Comparison of ENCODE assay signal across 8 cellular contexts in the genomic region with DNA sequence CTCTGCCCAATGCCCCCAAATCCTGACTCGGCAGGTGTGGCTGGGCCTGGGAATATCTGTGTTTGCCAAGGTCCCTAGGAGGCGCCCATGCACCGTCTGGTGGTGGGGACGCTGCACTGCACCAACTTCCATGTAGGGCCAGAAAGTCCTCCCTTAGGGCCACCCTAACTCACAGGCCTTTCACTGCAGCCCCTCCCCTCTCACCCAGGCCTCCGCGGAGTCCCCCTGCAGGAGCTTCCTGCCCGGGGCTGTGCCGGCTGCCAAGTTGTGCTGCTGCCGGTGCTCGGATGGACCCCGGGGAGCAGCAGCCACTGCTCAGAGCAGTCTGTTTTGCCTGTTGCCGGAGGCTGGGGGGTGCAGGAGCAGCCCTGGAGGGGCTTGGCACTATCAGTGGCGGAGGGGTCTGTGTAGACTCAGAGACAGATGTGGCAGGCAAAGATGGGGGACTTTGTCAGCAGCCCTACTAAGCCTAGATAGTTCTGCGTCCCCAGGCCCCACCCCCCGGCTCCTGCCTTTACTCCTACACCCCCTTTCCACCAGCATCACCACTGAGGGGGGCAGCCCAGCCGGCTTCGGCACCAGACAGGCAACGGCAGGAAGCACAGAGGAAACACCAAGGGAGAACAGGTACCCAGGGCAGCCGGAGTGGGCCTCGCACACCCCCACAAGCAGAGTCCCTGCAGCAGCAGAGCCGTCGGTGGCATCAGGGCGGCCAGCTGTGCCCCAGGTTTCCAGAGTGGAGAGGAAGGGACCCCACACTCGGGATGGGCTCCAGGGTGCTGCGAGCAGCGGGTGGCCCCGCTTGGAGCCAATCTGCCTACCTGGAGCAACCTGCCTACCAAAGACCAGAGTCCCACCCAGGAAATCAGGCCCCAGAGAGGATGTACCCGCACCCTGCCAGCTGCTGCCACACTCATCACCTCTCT.
DNase-seq lines count a peak whose midpoint lies in the region; ATAC-seq and TF ChIP-seq lines count a peak whose summit lies in the region.

No MANE protein-coding gene starts in this region.

- H3K4me1 Mint-ChIP-seq in activated naive CD4-positive, alpha-beta T cell treated with anti-CD3 and anti-CD28 coated beads, Interleukin-2, amount 10 ng/mL, durations not matched to agents 7 days and 5 days = no peaks in the 10 kb centered on the region

- CTCF ChIA-PET in activated naive CD4-positive, alpha-beta T cell treated with anti-CD3 and anti-CD28 coated beads, Interleukin-2, amount 10 ng/mL, durations not matched to agents 7 days and 5 days (lab: Charles Lee) = no interaction called here

- no peak overlapping the region for H3K4me3 Mint-ChIP-seq in activated naive CD4-positive, alpha-beta T cell treated with anti-CD3 and anti-CD28 coated beads, Interleukin-2, amount 10 ng/mL, durations not matched to agents 7 days and 5 days

- no peak overlapping the region for H3K4me2 ChIP-seq in osteoblast (ENCODE audit: insufficient read depth, low read length)

- ATAC-seq in GM21825 (IDR thresholded peaks at IDR 0.05; ENCODE audit: unreplicated experiment) = no peak

- no peaks in the 10 kb centered on the region for H3K36me3 Mint-ChIP-seq in activated naive CD4-positive, alpha-beta T cell treated with anti-CD3 and anti-CD28 coated beads, Interleukin-2, amount 10 ng/mL, durations not matched to agents 7 days and 5 days

- H3K9me3 ChIP-seq in Peyer's patch = no peaks in the 10 kb centered on the region
- no peaks in the 10 kb centered on the region for H3K9me3 ChIP-seq in osteoblast (ENCODE audit: low read depth, low read length)

- H3K27me3 Mint-ChIP-seq in activated naive CD4-positive, alpha-beta T cell treated with anti-CD3 and anti-CD28 coated beads, Interleukin-2, amount 10 ng/mL, durations not matched to agents 7 days and 5 days = peaks cover 54% of the 10 kb centered on the region

- no peak overlapping the region for H2AFZ ChIP-seq in osteoblast (ENCODE audit: low read length)

- no peak overlapping the region for H3K4me3 ChIP-seq in AG09309 (ENCODE audit: control insufficient read depth, low read depth, low read length)
- no peak overlapping the region for H3K4me3 ChIP-seq in Peyer's patch
- H3K4me3 ChIP-seq in fibroblast of pulmonary artery (replicated peaks; ENCODE audit: low read depth, low read length) = no peak overlapping the region
- H3K4me3 ChIP-seq in osteoblast (ENCODE audit: insufficient read depth, low read length) = no peak overlapping the region

- peak; percentile 84 for TF ChIP-seq CTCF in AG09309 (IDR thresholded peaks at IDR 0.05; ENCODE audit: control insufficient read depth, insufficient read depth, low read depth, low read length, missing control alignments)
- peak; percentile 36 for TF ChIP-seq CTCF in GM13976 (IDR thresholded peaks at IDR 0.05; ENCODE audit: borderline replicate concordance, control extremely low read depth, extremely low read depth, insufficient read depth, missing control alignments)
- TF ChIP-seq CTCF in Peyer's patch (IDR thresholded peaks at IDR 0.05) = peak in 4 of 6 experiments; percentile 51 to 87 (median 83)
- peak; percentile 62 for TF ChIP-seq CTCF in fibroblast of pulmonary artery (IDR thresholded peaks at IDR 0.05; ENCODE audit: low read length, missing control alignments)
- peak; percentile 68 for TF ChIP-seq CTCF in osteoblast (IDR thresholded peaks at IDR 0.05; ENCODE audit: extremely low read depth, low read depth, low read length)

- no peaks in the 10 kb centered on the region for H4K20me1 ChIP-seq in osteoblast (ENCODE audit: insufficient read depth, low read length)

- no peak overlapping the region for H3K27ac Mint-ChIP-seq in activated naive CD4-positive, alpha-beta T cell treated with anti-CD3 and anti-CD28 coated beads, Interleukin-2, amount 10 ng/mL, durations not matched to agents 7 days and 5 days

- H3K79me2 ChIP-seq in osteoblast (ENCODE audit: insufficient read depth, low read length) = no peaks in the 10 kb centered on the region

- H3K27ac ChIP-seq in Peyer's patch (no peak overlapping the region), osteoblast (ENCODE audit: low read depth, low read length) (no peak overlapping the region)

- in situ Hi-C loops in GM13976 (cut with MboI; ENCODE audit: low sequenced_read_pairs, unreplicated experiment) = no loop called here

- H3K9me3 Mint-ChIP-seq in activated naive CD4-positive, alpha-beta T cell treated with anti-CD3 and anti-CD28 coated beads, Interleukin-2, amount 10 ng/mL, durations not matched to agents 7 days and 5 days = no peaks in the 10 kb centered on the region

- H3K27me3 ChIP-seq in Peyer's patch = no peaks in the 10 kb centered on the region
- peaks cover 38% of the 10 kb centered on the region for H3K27me3 ChIP-seq in osteoblast (ENCODE audit: insufficient read depth, low read length)

- H3K36me3 ChIP-seq in Peyer's patch (no peaks in the 10 kb centered on the region), osteoblast (ENCODE audit: insufficient read depth, low read length) (no peaks in the 10 kb centered on the region)

- DNase-seq in AG09309 (ENCODE audit: low read depth) = no peak
- DNase-seq in GM13976 (ENCODE audit: low spot score) = peak; percentile 82
- DNase-seq in Peyer's patch = peak in 2 of 3 donors; percentile 68 to 76
- DNase-seq in fibroblast of pulmonary artery (ENCODE audit: low read depth) = peak; percentile 31
- peak; percentile 93 for DNase-seq in osteoblast (ENCODE audit: insufficient read length, low spot score, missing footprints)
- no peak for DNase-seq in activated gamma-delta T cell treated with Interleukin-2 at 50 U/mL for 16 hours
- DNase-seq in activated naive CD4-positive, alpha-beta T cell treated with anti-CD3 and anti-CD28 coated beads, Interleukin-2, amount 10 ng/mL, durations not matched to agents 7 days and 5 days = no peak

- TF ChIP-seq POLR2A in Peyer's patch (IDR thresholded peaks at IDR 0.05) = no peak

- H3K4me1 ChIP-seq in Peyer's patch (peaks cover 0 to 4% (median 0%) of the 10 kb centered on the region in 4 donors), osteoblast (ENCODE audit: insufficient read depth, low read length) (no peaks in the 10 kb centered on the region)

Comparison
In these comparisons a context has a peak if more than half of its experiments do, and no peak if none do; other contexts are left out.
1. DNase-seq: peak in GM13976 (single experiment), Peyer's patch (2 of 3), fibroblast of pulmonary artery (single experiment) and osteoblast (single experiment); none in AG09309 (single experiment), activated gamma-delta T cell treated with Interleukin-2 at 50 U/mL for 16 hours (single experiment) and activated naive CD4-positive, alpha-beta T cell treated with anti-CD3 and anti-CD28 coated beads, Interleukin-2, amount 10 ng/mL, durations not matched to agents 7 days and 5 days (single experiment).
2. Peak in every context shown above with its lines, with median percentiles within 50 percentile points of each other: CTCF ChIP-seq.